In the genomic region with DNA sequence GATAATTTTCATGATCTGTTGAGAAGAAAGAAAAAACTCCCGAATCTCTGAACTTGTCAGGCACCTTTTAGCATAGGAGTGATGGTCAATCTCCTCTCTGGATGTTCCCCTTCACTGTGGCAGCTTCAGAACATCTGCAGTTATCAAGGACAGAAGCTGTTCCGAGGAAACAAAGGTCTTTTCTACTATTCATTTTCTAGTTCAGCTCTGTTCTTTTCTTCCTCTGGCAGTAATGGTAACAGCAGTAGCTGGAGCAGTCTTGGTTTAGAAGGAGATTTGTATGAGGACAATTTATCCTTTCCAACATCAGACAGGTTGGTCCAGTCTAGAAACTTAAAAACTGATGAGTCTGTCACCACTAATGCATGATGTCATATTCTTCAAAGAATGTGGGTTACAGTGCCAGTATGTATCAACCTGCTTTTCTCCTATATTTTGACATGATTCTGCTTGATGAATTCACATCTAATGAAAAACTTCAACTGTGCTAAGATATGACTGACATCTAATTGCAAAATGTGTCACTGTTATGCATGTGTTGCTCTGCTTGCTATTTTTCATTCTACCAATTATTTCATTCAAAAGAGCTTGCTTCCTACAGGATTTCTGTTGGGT, we compare ENCODE assay signal across 2 cellular contexts.
TF ChIP-seq lines count a peak whose summit lies in the region.

No MANE protein-coding gene starts in this region.

TF ChIP-seq in HepG2, 621 proteins besides CTCF, POLR2A, EP300 and RAD21:
- peak; percentile 18; the same call in 1 of the 2 replicates for TF ChIP-seq CREB1 (IDR thresholded peaks at IDR 0.05)
- no peak for TF ChIP-seq CREB1 (CRISPR knock-in tag; IDR thresholded peaks at IDR 0.05)
- TF ChIP-seq JUND (CRISPR knock-in tag; IDR thresholded peaks at IDR 0.05), result no peak
- TF ChIP-seq ATF7 (IDR thresholded peaks at IDR 0.05), result peak; percentile 73
- no peak for TF ChIP-seq ATF7 (CRISPR knock-in tag; IDR thresholded peaks at IDR 0.05)
- TF ChIP-seq, protein P1, sequence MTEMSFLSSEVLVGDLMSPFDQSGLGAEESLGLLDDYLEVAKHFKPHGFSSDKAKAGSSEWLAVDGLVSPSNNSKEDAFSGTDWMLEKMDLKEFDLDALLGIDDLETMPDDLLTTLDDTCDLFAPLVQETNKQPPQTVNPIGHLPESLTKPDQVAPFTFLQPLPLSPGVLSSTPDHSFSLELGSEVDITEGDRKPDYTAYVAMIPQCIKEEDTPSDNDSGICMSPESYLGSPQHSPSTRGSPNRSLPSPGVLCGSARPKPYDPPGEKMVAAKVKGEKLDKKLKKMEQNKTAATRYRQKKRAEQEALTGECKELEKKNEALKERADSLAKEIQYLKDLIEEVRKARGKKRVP (CRISPR knock-in tag; IDR thresholded peaks at IDR 0.05), result no peak
- TF ChIP-seq ZNF510 (CRISPR knock-in tag; IDR thresholded peaks at IDR 0.05; ENCODE audit: low read depth), result no peak
- no peak for TF ChIP-seq ZNF724P (CRISPR knock-in tag; IDR thresholded peaks at IDR 0.05; ENCODE audit: borderline replicate concordance)
- TF ChIP-seq, protein P2, sequence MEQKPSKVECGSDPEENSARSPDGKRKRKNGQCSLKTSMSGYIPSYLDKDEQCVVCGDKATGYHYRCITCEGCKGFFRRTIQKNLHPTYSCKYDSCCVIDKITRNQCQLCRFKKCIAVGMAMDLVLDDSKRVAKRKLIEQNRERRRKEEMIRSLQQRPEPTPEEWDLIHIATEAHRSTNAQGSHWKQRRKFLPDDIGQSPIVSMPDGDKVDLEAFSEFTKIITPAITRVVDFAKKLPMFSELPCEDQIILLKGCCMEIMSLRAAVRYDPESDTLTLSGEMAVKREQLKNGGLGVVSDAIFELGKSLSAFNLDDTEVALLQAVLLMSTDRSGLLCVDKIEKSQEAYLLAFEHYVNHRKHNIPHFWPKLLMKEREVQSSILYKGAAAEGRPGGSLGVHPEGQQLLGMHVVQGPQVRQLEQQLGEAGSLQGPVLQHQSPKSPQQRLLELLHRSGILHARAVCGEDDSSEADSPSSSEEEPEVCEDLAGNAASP (CRISPR knock-in tag; IDR thresholded peaks at IDR 0.05; ENCODE audit: borderline replicate concordance), result no peak
- no peak for TF ChIP-seq ZNF556 (CRISPR knock-in tag; IDR thresholded peaks at IDR 0.05; ENCODE audit: borderline replicate concordance)
- TF ChIP-seq, protein P3, sequence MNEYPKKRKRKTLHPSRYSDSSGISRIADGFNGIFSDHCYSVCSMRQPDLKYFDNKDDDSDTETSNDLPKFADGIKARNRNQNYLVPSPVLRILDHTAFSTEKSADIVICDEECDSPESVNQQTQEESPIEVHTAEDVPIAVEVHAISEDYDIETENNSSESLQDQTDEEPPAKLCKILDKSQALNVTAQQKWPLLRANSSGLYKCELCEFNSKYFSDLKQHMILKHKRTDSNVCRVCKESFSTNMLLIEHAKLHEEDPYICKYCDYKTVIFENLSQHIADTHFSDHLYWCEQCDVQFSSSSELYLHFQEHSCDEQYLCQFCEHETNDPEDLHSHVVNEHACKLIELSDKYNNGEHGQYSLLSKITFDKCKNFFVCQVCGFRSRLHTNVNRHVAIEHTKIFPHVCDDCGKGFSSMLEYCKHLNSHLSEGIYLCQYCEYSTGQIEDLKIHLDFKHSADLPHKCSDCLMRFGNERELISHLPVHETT (CRISPR knock-in tag; conservative IDR thresholded peaks at IDR 0.05), result no peak
- TF ChIP-seq YEATS2 (CRISPR knock-in tag; IDR thresholded peaks at IDR 0.05; ENCODE audit: borderline replicate concordance), result no peak
- TF ChIP-seq, protein P4, sequence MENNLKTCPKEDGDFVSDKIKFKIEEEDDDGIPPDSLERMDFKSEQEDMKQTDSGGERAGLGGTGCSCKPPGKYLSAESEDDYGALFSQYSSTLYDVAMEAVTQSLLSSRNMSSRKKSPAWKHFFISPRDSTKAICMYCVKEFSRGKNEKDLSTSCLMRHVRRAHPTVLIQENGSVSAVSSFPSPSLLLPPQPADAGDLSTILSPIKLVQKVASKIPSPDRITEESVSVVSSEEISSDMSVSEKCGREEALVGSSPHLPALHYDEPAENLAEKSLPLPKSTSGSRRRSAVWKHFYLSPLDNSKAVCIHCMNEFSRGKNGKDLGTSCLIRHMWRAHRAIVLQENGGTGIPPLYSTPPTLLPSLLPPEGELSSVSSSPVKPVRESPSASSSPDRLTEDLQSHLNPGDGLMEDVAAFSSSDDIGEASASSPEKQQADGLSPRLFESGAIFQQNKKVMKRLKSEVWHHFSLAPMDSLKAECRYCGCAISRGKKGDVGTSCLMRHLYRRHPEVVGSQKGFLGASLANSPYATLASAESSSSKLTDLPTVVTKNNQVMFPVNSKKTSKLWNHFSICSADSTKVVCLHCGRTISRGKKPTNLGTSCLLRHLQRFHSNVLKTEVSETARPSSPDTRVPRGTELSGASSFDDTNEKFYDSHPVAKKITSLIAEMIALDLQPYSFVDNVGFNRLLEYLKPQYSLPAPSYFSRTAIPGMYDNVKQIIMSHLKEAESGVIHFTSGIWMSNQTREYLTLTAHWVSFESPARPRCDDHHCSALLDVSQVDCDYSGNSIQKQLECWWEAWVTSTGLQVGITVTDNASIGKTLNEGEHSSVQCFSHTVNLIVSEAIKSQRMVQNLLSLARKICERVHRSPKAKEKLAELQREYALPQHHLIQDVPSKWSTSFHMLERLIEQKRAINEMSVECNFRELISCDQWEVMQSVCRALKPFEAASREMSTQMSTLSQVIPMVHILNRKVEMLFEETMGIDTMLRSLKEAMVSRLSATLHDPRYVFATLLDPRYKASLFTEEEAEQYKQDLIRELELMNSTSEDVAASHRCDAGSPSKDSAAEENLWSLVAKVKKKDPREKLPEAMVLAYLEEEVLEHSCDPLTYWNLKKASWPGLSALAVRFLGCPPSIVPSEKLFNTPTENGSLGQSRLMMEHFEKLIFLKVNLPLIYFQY (CRISPR knock-in tag; IDR thresholded peaks at IDR 0.05; ENCODE audit: borderline replicate concordance), result no peak

TF ChIP-seq in K562, 482 proteins besides CTCF, POLR2A, EP300 and RAD21:
- TF ChIP-seq MAFK (IDR thresholded peaks at IDR 0.05; ENCODE audit: low read length) (no peak), ZNF778 (CRISPR knock-in tag; IDR thresholded peaks at IDR 0.05) (no peak), GATAD2A (IDR thresholded peaks at IDR 0.05) (no peak), MEF2D (tag; conservative IDR thresholded peaks at IDR 0.05; ENCODE audit: low read depth) (no peak), GTF2E2 (tag; IDR thresholded peaks at IDR 0.05) (no peak), MXI1 (IDR thresholded peaks at IDR 0.05; ENCODE audit: low read depth, low read length) (no peak), THRAP3 (IDR thresholded peaks at IDR 0.05; ENCODE audit: borderline replicate concordance) (no peak), PHB (CRISPR knock-in tag; IDR thresholded peaks at IDR 0.05) (no peak)
- TF ChIP-seq, protein P5, sequence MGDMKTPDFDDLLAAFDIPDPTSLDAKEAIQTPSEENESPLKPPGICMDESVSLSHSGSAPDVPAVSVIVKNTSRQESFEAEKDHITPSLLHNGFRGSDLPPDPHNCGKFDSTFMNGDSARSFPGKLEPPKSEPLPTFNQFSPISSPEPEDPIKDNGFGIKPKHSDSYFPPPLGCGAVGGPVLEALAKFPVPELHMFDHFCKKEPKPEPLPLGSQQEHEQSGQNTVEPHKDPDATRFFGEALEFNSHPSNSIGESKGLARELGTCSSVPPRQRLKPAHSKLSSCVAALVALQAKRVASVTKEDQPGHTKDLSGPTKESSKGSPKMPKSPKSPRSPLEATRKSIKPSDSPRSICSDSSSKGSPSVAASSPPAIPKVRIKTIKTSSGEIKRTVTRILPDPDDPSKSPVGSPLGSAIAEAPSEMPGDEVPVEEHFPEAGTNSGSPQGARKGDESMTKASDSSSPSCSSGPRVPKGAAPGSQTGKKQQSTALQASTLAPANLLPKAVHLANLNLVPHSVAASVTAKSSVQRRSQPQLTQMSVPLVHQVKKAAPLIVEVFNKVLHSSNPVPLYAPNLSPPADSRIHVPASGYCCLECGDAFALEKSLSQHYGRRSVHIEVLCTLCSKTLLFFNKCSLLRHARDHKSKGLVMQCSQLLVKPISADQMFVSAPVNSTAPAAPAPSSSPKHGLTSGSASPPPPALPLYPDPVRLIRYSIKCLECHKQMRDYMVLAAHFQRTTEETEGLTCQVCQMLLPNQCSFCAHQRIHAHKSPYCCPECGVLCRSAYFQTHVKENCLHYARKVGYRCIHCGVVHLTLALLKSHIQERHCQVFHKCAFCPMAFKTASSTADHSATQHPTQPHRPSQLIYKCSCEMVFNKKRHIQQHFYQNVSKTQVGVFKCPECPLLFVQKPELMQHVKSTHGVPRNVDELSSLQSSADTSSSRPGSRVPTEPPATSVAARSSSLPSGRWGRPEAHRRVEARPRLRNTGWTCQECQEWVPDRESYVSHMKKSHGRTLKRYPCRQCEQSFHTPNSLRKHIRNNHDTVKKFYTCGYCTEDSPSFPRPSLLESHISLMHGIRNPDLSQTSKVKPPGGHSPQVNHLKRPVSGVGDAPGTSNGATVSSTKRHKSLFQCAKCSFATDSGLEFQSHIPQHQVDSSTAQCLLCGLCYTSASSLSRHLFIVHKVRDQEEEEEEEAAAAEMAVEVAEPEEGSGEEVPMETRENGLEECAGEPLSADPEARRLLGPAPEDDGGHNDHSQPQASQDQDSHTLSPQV (IDR thresholded peaks at IDR 0.05), result no peak
- TF ChIP-seq, protein P6, sequence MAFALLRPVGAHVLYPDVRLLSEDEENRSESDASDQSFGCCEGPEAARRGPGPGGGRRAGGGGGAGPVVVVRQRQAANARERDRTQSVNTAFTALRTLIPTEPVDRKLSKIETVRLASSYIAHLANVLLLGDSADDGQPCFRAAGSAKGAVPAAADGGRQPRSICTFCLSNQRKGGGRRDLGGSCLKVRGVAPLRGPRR (CRISPR knock-in tag; IDR thresholded peaks at IDR 0.05), result no peak
